ENCODE assay signal across 1 cellular context in genomic region chr1:204130989-204131892, GRCh38.
TF ChIP-seq lines count a peak whose summit lies in the region.

No MANE protein-coding gene starts in this region.

TF ChIP-seq in HepG2, 621 proteins besides CTCF, POLR2A, EP300 and RAD21:
- no peak for TF ChIP-seq RFXAP (CRISPR knock-in tag; IDR thresholded peaks at IDR 0.05; ENCODE audit: borderline replicate concordance)
- TF ChIP-seq, protein P1, sequence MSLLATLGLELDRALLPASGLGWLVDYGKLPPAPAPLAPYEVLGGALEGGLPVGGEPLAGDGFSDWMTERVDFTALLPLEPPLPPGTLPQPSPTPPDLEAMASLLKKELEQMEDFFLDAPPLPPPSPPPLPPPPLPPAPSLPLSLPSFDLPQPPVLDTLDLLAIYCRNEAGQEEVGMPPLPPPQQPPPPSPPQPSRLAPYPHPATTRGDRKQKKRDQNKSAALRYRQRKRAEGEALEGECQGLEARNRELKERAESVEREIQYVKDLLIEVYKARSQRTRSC (CRISPR knock-in tag; IDR thresholded peaks at IDR 0.05; ENCODE audit: low read depth) = no peak
- peak; percentile 29 for TF ChIP-seq AGO2 (optimal IDR thresholded peaks at IDR 0.05; ENCODE audit: low read depth, low read length)
